Comparison of ENCODE assay signal across 28 cellular contexts in the genomic region with DNA sequence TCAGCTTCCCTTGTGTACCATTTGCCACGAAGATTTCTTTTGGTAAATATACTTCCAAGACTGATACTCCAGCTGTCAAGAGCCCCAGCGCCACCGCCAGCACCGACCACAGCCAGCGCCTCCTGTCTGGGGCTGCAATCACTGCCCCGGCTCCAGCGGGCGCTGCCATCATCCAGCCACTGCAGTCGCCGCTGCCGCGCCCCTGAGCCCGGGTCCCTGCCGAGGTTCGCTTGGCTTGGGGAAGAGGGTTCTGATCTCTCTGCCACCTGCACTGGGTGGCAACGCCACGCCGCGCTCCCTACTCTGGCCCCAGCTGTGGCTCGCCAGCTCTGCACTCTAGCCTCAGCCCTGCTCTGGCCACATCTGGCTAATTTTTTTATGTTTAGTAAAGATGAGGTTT.
"Had no signal": no experiment of that assay in that cellular context is flagged by ENCODE, and none has a peak within 500 bp of the region (broad histone marks: within the 10 kb centered on the region; RNA-seq: fewer than 3 reads in every experiment).

No MANE protein-coding gene starts in this region.

- H3K27me3 Mint-ChIP-seq: stimulated activated memory B cell treated with anti-CD40 and anti-IgM and Interleukin-4, amounts not matched to agents 10 μg/mL and 1 μg/mL and 100 μg/mL, for 72 hours; stimulated activated naive B cell treated with anti-CD40 and anti-IgM and Interleukin-4, amounts not matched to agents 10 μg/mL and 1 μg/mL and 100 μg/mL, for 72 hours; stimulated activated naive CD8-positive, alpha-beta T cell treated with anti-CD3 and anti-CD28 coated beads, Interleukin-15, amount 100 ng/mL, for 72 hours; stimulated activated naive CD8-positive, alpha-beta T cell treated with anti-CD3 and anti-CD28 coated beads, Interleukin-15, Interleukin-2, amounts not matched to agents 100 ng/mL and 50 ng/mL, for 24 hours; type B pancreatic cell had no signal

- FAIRE-seq: urothelium cell line had no signal

- H3K4me3 ChIP-seq: stomach, suprapubic skin, testis, thoracic aorta, thyroid gland, tibial artery, tibial nerve, transverse colon, upper lobe of left lung, upper lobe of right lung, uterus, vagina had no signal

- DNase-seq: stimulated activated CD4-positive, alpha-beta T cell treated with anti-CD3 and anti-CD28 coated beads, Interleukin-2, amount 100 ng/mL, for 48 hours; stimulated activated CD4-positive, alpha-beta T cell treated with anti-CD3 and anti-CD28 coated beads, Interleukin-4, amount 100 ng/mL, for 1 hour; stimulated activated CD4-positive, alpha-beta T cell treated with anti-CD3 and anti-CD28 coated beads, Interleukin-4, amount 100 ng/mL, for 24 hours; stimulated activated CD4-positive, alpha-beta T cell treated with anti-CD3 and anti-CD28 coated beads, Interleukin-4, amount 100 ng/mL, for 4 hours; stimulated activated CD8-positive, alpha-beta memory T cell treated with anti-CD3 and anti-CD28 coated beads, Interleukin-4, amount 100 ng/mL, for 48 hours; stimulated activated naive B cell treated with anti-CD40 and anti-IgM and Interleukin-4, amounts not matched to agents 10 μg/mL and 1 μg/mL and 100 μg/mL, for 72 hours; stimulated activated naive CD4-positive, alpha-beta T cell; stimulated activated naive CD4-positive, alpha-beta T cell treated with Interleukin-2 at 50 U/mL for 16 hours; stimulated activated naive CD8-positive, alpha-beta T cell treated with anti-CD3 and anti-CD28 coated beads, Interleukin-15, amount 100 ng/mL, for 72 hours; stimulated activated naive CD8-positive, alpha-beta T cell treated with anti-CD3 and anti-CD28 coated beads, Interleukin-15, Interleukin-2, amounts not matched to agents 100 U/mL and 50 U/mL, for 24 hours; stomach; substantia nigra; testis; thyroid gland; tibial artery; transverse colon; upper lobe of right lung; uterus had no signal

- H3K36me3 ChIP-seq: stomach, suprapubic skin, thoracic aorta, thyroid gland, tibial artery, tibial nerve, transverse colon, upper lobe of left lung, upper lobe of right lung, uterus, vagina had no signal

- H3K27me3 ChIP-seq: stomach, suprapubic skin, testis, thyroid gland, tibial artery, tibial nerve, transverse colon, upper lobe of left lung, upper lobe of right lung, uterus, vagina had no signal

- H3K9me3 ChIP-seq: suprapubic skin, testis, thoracic aorta, thyroid gland, tibial artery, upper lobe of right lung, uterus, vagina had no signal

- H3K4me3 Mint-ChIP-seq: stimulated activated effector memory CD8-positive, alpha-beta T cell treated with anti-CD3 and anti-CD28 coated beads, Interleukin-12 subunit alpha, Interleukin-12 subunit beta, amount 100 ng/mL, for 72 hours; stimulated activated memory B cell treated with anti-CD40 and anti-IgM and Interleukin-4, amounts not matched to agents 10 μg/mL and 1 μg/mL and 100 μg/mL, for 72 hours; stimulated activated naive B cell treated with anti-CD40 and anti-IgM and Interleukin-4, amounts not matched to agents 10 μg/mL and 1 μg/mL and 100 μg/mL, for 72 hours; stimulated activated naive CD8-positive, alpha-beta T cell treated with anti-CD3 and anti-CD28 coated beads, Interleukin-15, amount 100 ng/mL, for 72 hours; stimulated activated naive CD8-positive, alpha-beta T cell treated with anti-CD3 and anti-CD28 coated beads, Interleukin-15, Interleukin-2, amounts not matched to agents 100 ng/mL and 50 ng/mL, for 24 hours; type B pancreatic cell had no signal

- H3K36me3 Mint-ChIP-seq: stimulated activated effector memory CD8-positive, alpha-beta T cell treated with anti-CD3 and anti-CD28 coated beads, Interleukin-12 subunit alpha, Interleukin-12 subunit beta, amount 100 ng/mL, for 72 hours; stimulated activated memory B cell treated with anti-CD40 and anti-IgM and Interleukin-4, amounts not matched to agents 10 μg/mL and 1 μg/mL and 100 μg/mL, for 72 hours; stimulated activated naive B cell treated with anti-CD40 and anti-IgM and Interleukin-4, amounts not matched to agents 10 μg/mL and 1 μg/mL and 100 μg/mL, for 72 hours; type B pancreatic cell had no signal

- H3K27ac Mint-ChIP-seq: stimulated activated effector memory CD8-positive, alpha-beta T cell treated with anti-CD3 and anti-CD28 coated beads, Interleukin-12 subunit alpha, Interleukin-12 subunit beta, amount 100 ng/mL, for 72 hours; stimulated activated memory B cell treated with anti-CD40 and anti-IgM and Interleukin-4, amounts not matched to agents 10 μg/mL and 1 μg/mL and 100 μg/mL, for 72 hours; stimulated activated naive B cell treated with anti-CD40 and anti-IgM and Interleukin-4, amounts not matched to agents 10 μg/mL and 1 μg/mL and 100 μg/mL, for 72 hours; stimulated activated naive CD8-positive, alpha-beta T cell treated with anti-CD3 and anti-CD28 coated beads, Interleukin-15, Interleukin-2, amounts not matched to agents 100 ng/mL and 50 ng/mL, for 24 hours; type B pancreatic cell had no signal

- H3K27ac ChIP-seq: stomach, suprapubic skin, testis, thoracic aorta, thyroid gland, tibial artery, tibial nerve, transverse colon, upper lobe of left lung, upper lobe of right lung, uterus, vagina had no signal

- H3K9me3 Mint-ChIP-seq: stimulated activated effector memory CD8-positive, alpha-beta T cell treated with anti-CD3 and anti-CD28 coated beads, Interleukin-12 subunit alpha, Interleukin-12 subunit beta, amount 100 ng/mL, for 72 hours had no signal

- H3K4me1 ChIP-seq: stomach, suprapubic skin, testis, thyroid gland, tibial artery, tibial nerve, transverse colon, upper lobe of left lung, upper lobe of right lung, uterus, vagina had no signal

- H3K4me1 Mint-ChIP-seq: stimulated activated effector memory CD8-positive, alpha-beta T cell treated with anti-CD3 and anti-CD28 coated beads, Interleukin-12 subunit alpha, Interleukin-12 subunit beta, amount 100 ng/mL, for 72 hours; stimulated activated memory B cell treated with anti-CD40 and anti-IgM and Interleukin-4, amounts not matched to agents 10 μg/mL and 1 μg/mL and 100 μg/mL, for 72 hours; stimulated activated naive B cell treated with anti-CD40 and anti-IgM and Interleukin-4, amounts not matched to agents 10 μg/mL and 1 μg/mL and 100 μg/mL, for 72 hours; stimulated activated naive CD8-positive, alpha-beta T cell treated with anti-CD3 and anti-CD28 coated beads, Interleukin-15, amount 100 ng/mL, for 72 hours had no signal
